ENCODE assay signal across 9 cellular contexts in genomic region chr12:109291531-109292341, GRCh38. TPM values are rescaled to one million over a fixed set of nuclear protein-coding genes. Genes with fewer than 3 reads are reported as not detected.
A peak's percentile ranks its signal among the peaks of the same experiment; 100 is the strongest.
DNase-seq lines count a peak whose midpoint lies in the region; ATAC-seq, FAIRE-seq and TF ChIP-seq lines count a peak whose summit lies in the region.
"Had no signal": no experiment of that assay in that cellular context is flagged by ENCODE, and none has a peak within 500 bp of the region (broad histone marks: within the 10 kb centered on the region; RNA-seq: fewer than 3 reads in every experiment).

No MANE protein-coding gene starts in this region.

- H3K4me3 ChIP-seq in body of pancreas = no peak overlapping the region
- no peak overlapping the region for H3K4me3 ChIP-seq in keratinocyte (ENCODE audit: control insufficient read depth in 2 of 3, extremely low read depth in 1 of 3, insufficient read depth in 2 of 3, low read depth in 1 of 3, low read length in 3 of 3)
- H3K4me3 ChIP-seq in stomach smooth muscle (ENCODE audit: low read length in 2 of 2) = peak overlapping the region; percentile 21 to 70

- dilution Hi-C loops in keratinocyte (cut with MboI; ENCODE audit: extremely low pct_ligation_motif_present, low sequenced_read_pairs) = no loop called here

- no peak overlapping the region for H3K4me3 Mint-ChIP-seq in activated T-cell treated with anti-CD3 and anti-CD28 coated beads, Interleukin-2, amount 50 U/mL, for 72 hours

- 16 to 17% methylated on average over 6 to 31 of the region's 31 CpGs for WGBS in body of pancreas, 2 donors

- H3K4me1 Mint-ChIP-seq in activated T-cell treated with anti-CD3 and anti-CD28 coated beads, Interleukin-2, amount 50 U/mL, for 72 hours (ENCODE audit: low read depth) = peaks cover 5% of the 10 kb centered on the region

- ATAC-seq in body of pancreas = peak; percentile 75
- no peak for ATAC-seq in activated T-cell treated with anti-CD3 and anti-CD28 coated beads, Interleukin-2, amount 50 U/mL, for 72 hours (replicated peaks in 1 of 2)

- TF ChIP-seq CTCF in body of pancreas (IDR thresholded peaks at IDR 0.05) = no peak
- no peak for TF ChIP-seq CTCF in keratinocyte (optimal IDR thresholded peaks at IDR 0.05 in 1 of 3, IDR thresholded peaks at IDR 0.05 in 1 of 3, conservative IDR thresholded peaks at IDR 0.05 in 1 of 3; ENCODE audit: extremely low read depth in 1 of 3, insufficient read depth in 2 of 3, low read length in 3 of 3)

- H3K9me3 Mint-ChIP-seq in activated T-cell treated with anti-CD3 and anti-CD28 coated beads, Interleukin-2, amount 50 U/mL, for 72 hours = no peaks in the 10 kb centered on the region

- H3K27ac ChIP-seq in body of pancreas = no peak overlapping the region
- H3K27ac ChIP-seq in keratinocyte (ENCODE audit: control insufficient read depth, insufficient read depth, low read length) = no peak overlapping the region
- peak overlapping the region; percentile 46 for H3K27ac ChIP-seq in stomach smooth muscle (ENCODE audit: low read length)

- H3K36me3 Mint-ChIP-seq in activated T-cell treated with anti-CD3 and anti-CD28 coated beads, Interleukin-2, amount 50 U/mL, for 72 hours (ENCODE audit: insufficient read depth in 2 of 2) = no peaks in the 10 kb centered on the region

- peak overlapping the region; percentile 73 for H2AFZ ChIP-seq in keratinocyte (ENCODE audit: control insufficient read depth, low read length)

- peak overlapping the region; percentile 32 for H3K4me2 ChIP-seq in keratinocyte (ENCODE audit: control insufficient read depth, extremely low read depth, insufficient read depth, low read depth, low read length)

- intact Hi-C loops in body of pancreas (cut with DNase I) = no loop called here

- H3K4me1 ChIP-seq in body of pancreas = no peaks in the 10 kb centered on the region
- no peaks in the 10 kb centered on the region for H3K4me1 ChIP-seq in keratinocyte (ENCODE audit: control insufficient read depth, extremely low read depth, insufficient read depth, low read length)
- H3K4me1 ChIP-seq in stomach smooth muscle (ENCODE audit: control insufficient read depth, insufficient read depth, low read length) = peaks cover 16% of the 10 kb centered on the region

- H3K36me3 ChIP-seq in body of pancreas (replicated peaks in 1 of 2; ENCODE audit: insufficient read depth in 1 of 2, low read depth in 2 of 2) (no peaks in the 10 kb centered on the region), keratinocyte (ENCODE audit: control insufficient read depth in 2 of 2, extremely low read depth in 1 of 2, insufficient read depth in 2 of 2, low read length in 2 of 2) (no peaks in the 10 kb centered on the region), stomach smooth muscle (ENCODE audit: control insufficient read depth in 2 of 2, insufficient read depth in 2 of 2, low read length in 2 of 2) (no peaks in the 10 kb centered on the region)

- H3K9me3 ChIP-seq in body of pancreas = no peaks in the 10 kb centered on the region
- no peaks in the 10 kb centered on the region for H3K9me3 ChIP-seq in keratinocyte (ENCODE audit: control insufficient read depth, low read depth, low read length)
- no peaks in the 10 kb centered on the region for H3K9me3 ChIP-seq in stomach smooth muscle (ENCODE audit: control insufficient read depth in 2 of 2, low read length in 2 of 2)

- H3K27me3 ChIP-seq in body of pancreas = no peaks in the 10 kb centered on the region
- peaks cover 23% of the 10 kb centered on the region for H3K27me3 ChIP-seq in keratinocyte (ENCODE audit: control insufficient read depth, extremely low read depth, insufficient read depth, low read length)
- H3K27me3 ChIP-seq in stomach smooth muscle (ENCODE audit: control insufficient read depth in 1 of 2, insufficient read depth in 2 of 2, low read length in 2 of 2) = no peaks in the 10 kb centered on the region

- no peak for TF ChIP-seq POLR2A in body of pancreas (IDR thresholded peaks at IDR 0.05)

- no peaks in the 10 kb centered on the region for H4K20me1 ChIP-seq in keratinocyte (ENCODE audit: control insufficient read depth, extremely low read depth, insufficient read depth, low read length)

- H3K79me2 ChIP-seq in keratinocyte (ENCODE audit: control insufficient read depth, insufficient read depth, low read length) = no peaks in the 10 kb centered on the region

- peak; percentile 79 for DNase-seq in AG08395 (ENCODE audit: low spot score)
- peak; percentile 95 for DNase-seq in NCI-H146 treated with DMSO at 0.1 percent for 48 hours (lab: John Stamatoyannopoulos, UW; ENCODE audit: unreplicated experiment)
- peak; percentile 28 to 64 (median 50) for DNase-seq in body of pancreas
- DNase-seq in keratinocyte (ENCODE audit: low read depth, low spot score) = no peak
- DNase-seq in activated T-cell treated with anti-CD3 and anti-CD28 coated beads, Interleukin-2, amount 50 U/mL, for 72 hours = no peak
- DNase-seq in effector CD8-positive, alpha-beta T cell (lab: John Stamatoyannopoulos, UW) = no peak
- no peak for DNase-seq in SIG-M5 treated with dmso at 0.1 percent for 504 hours (lab: John Stamatoyannopoulos, UW; ENCODE audit: unreplicated experiment)

- no peak overlapping the region for H3K9ac ChIP-seq in keratinocyte (ENCODE audit: control insufficient read depth, extremely low read depth, insufficient read depth, low read length)
- H3K9ac ChIP-seq in stomach smooth muscle (ENCODE audit: low read length in 2 of 2) = peak overlapping the region; percentile 29 to 33

- no peaks in the 10 kb centered on the region for H3K9me1 ChIP-seq in keratinocyte (ENCODE audit: control insufficient read depth, extremely low read depth, insufficient read depth, low read length)

- no peak for FAIRE-seq in keratinocyte (lab: Jason Lieb, UNC)
- FAIRE-seq: TTC549 had no signal

- H3K27ac Mint-ChIP-seq in activated T-cell treated with anti-CD3 and anti-CD28 coated beads, Interleukin-2, amount 50 U/mL, for 72 hours = no peak overlapping the region

- H3K27me3 Mint-ChIP-seq in activated T-cell treated with anti-CD3 and anti-CD28 coated beads, Interleukin-2, amount 50 U/mL, for 72 hours (ENCODE audit: low read depth) = peaks cover 24% of the 10 kb centered on the region

RNA-seq across cellular contexts. Expression of gene FOXN4, which starts 17.3 kb away (rescaled TPM):
- not detected for total RNA-seq in body of pancreas
- polyA plus RNA-seq in keratinocyte = not detected in 3 replicates
- polyA plus RNA-seq in keratinocyte (2011; ENCODE audit: low read depth) = not detected
- not detected in 2 replicates for polyA plus RNA-seq in keratinocyte (2011; cell fraction: cytosol; rRNA removed)
- polyA plus RNA-seq in keratinocyte (2011; cell fraction: nucleus; rRNA removed) = not detected in 2 replicates
- 0.10 TPM in 1 of 2 replicates, not detected in the other for polyA plus RNA-seq in keratinocyte (2012; ENCODE audit: low replicate concordance)
- not detected in 3 replicates for polyA minus RNA-seq in keratinocyte
- polyA minus RNA-seq in keratinocyte (2011; cell fraction: cytosol; rRNA and poly(A)+ RNA removed) = not detected
- not detected in 2 replicates for polyA minus RNA-seq in keratinocyte (2011; cell fraction: nucleus; rRNA and poly(A)+ RNA removed)
- total RNA-seq in activated T-cell treated with anti-CD3 and anti-CD28 coated beads, Interleukin-2, amount 50 U/mL, for 72 hours = not detected

RNA-seq across cellular contexts. Expression of gene MYO1H, which starts 56.0 kb away (rescaled TPM):
- not detected for total RNA-seq in body of pancreas
- 0.03 TPM in 1 of 3 replicates, not detected in the others for polyA plus RNA-seq in keratinocyte
- polyA plus RNA-seq in keratinocyte (2011; ENCODE audit: low read depth) = 0.19 TPM
- not detected in 2 replicates for polyA plus RNA-seq in keratinocyte (2011; cell fraction: cytosol; rRNA removed)
- 0.03 TPM in 1 of 2 replicates, not detected in the other for polyA plus RNA-seq in keratinocyte (2011; cell fraction: nucleus; rRNA removed)
- 0.08 and 0.25 TPM in 2 replicates for polyA plus RNA-seq in keratinocyte (2012; ENCODE audit: low replicate concordance)
- polyA minus RNA-seq in keratinocyte = not detected in 3 replicates
- polyA minus RNA-seq in keratinocyte (2011; cell fraction: cytosol; rRNA and poly(A)+ RNA removed) = not detected
- not detected in 2 replicates for polyA minus RNA-seq in keratinocyte (2011; cell fraction: nucleus; rRNA and poly(A)+ RNA removed)
- not detected for total RNA-seq in activated T-cell treated with anti-CD3 and anti-CD28 coated beads, Interleukin-2, amount 50 U/mL, for 72 hours

Comparison
In these comparisons a context has a peak if more than half of its experiments do, and no peak if none do; other contexts are left out.
1. DNase-seq: peak in AG08395 (single experiment), NCI-H146 treated with DMSO at 0.1 percent for 48 hours (single experiment) and body of pancreas (4 of 4); none in keratinocyte (single experiment), activated T-cell treated with anti-CD3 and anti-CD28 coated beads, Interleukin-2, amount 50 U/mL, for 72 hours (0 of 2), effector CD8-positive, alpha-beta T cell (single experiment) and SIG-M5 treated with dmso at 0.1 percent for 504 hours (single experiment).
2. H3K4me3 ChIP-seq: peak in stomach smooth muscle (2 of 2); none in body of pancreas (0 of 2) and keratinocyte (0 of 3).